ENCODE assay signal across 29 cellular contexts in genomic region chr22:49510718-49511117, GRCh38.
DNase-seq lines count a peak whose midpoint lies in the region; ATAC-seq and TF ChIP-seq lines count a peak whose summit lies in the region.
"Had no signal": no experiment of that assay in that cellular context is flagged by ENCODE, and none has a peak within 500 bp of the region (broad histone marks: within the 10 kb centered on the region; RNA-seq: fewer than 3 reads in every experiment).

No MANE protein-coding gene starts in this region.

- H3K4me2 ChIP-seq in OCI-LY1 (ENCODE audit: low read length): no peak overlapping the region
- H3K4me2 ChIP-seq: smooth muscle cell had no signal

- peaks cover 12% of the 10 kb centered on the region for H3K4me1 Mint-ChIP-seq in activated naive CD4-positive, alpha-beta T cell treated with anti-CD3 and anti-CD28 coated beads, Interleukin-2, amount 10 ng/mL, durations not matched to agents 7 days and 5 days
- H3K4me1 Mint-ChIP-seq in activated naive CD8-positive, alpha-beta T cell treated with anti-CD3 and anti-CD28 coated beads for 36 hours: peaks cover 6% of the 10 kb centered on the region
- H3K4me1 Mint-ChIP-seq in natural killer cell treated with Interleukin-12 subunit alpha and Interleukin-12 subunit beta and Interleukin-15 and Interleukin-18, amount 100 ng/mL, for 72 hours (ENCODE audit: low read depth in 2 of 2): peaks cover 15 to 19% of the 10 kb centered on the region in 2 donors

- H2AFZ ChIP-seq in OCI-LY1 (ENCODE audit: low read length): peak overlapping the region; percentile 7; the same call in 1 of the 2 replicates

- peaks cover 21% of the 10 kb centered on the region for H3K9me3 Mint-ChIP-seq in activated naive CD4-positive, alpha-beta T cell treated with anti-CD3 and anti-CD28 coated beads, Interleukin-2, amount 10 ng/mL, durations not matched to agents 7 days and 5 days
- H3K9me3 Mint-ChIP-seq in activated naive CD8-positive, alpha-beta T cell treated with anti-CD3 and anti-CD28 coated beads for 36 hours: peaks cover 19% of the 10 kb centered on the region
- no peaks in the 10 kb centered on the region for H3K9me3 Mint-ChIP-seq in natural killer cell treated with Interleukin-12 subunit alpha and Interleukin-12 subunit beta and Interleukin-15 and Interleukin-18, amount 100 ng/mL, for 72 hours

- H3K9me3 ChIP-seq in OCI-LY1 (ENCODE audit: low read length) (peaks cover 20% of the 10 kb centered on the region), BE2C (no peaks in the 10 kb centered on the region)
- H3K9me3 ChIP-seq: MG63, ovary had no signal

- no peak overlapping the region for H3K27ac ChIP-seq in OCI-LY1 (ENCODE audit: low read depth, low read length, poor library complexity, severe bottlenecking)
- H3K27ac ChIP-seq: brain microvascular endothelial cell, epithelial cell of prostate, ovary, SK-N-MC, upper lobe of right lung had no signal

- no peaks in the 10 kb centered on the region for H3K9me2 ChIP-seq in OCI-LY1 (ENCODE audit: low read depth, low read length)

- no peaks in the 10 kb centered on the region for H3K27me3 ChIP-seq in OCI-LY1 (ENCODE audit: insufficient read depth, low read length)
- H3K27me3 ChIP-seq in BE2C: no peaks in the 10 kb centered on the region
- H3K27me3 ChIP-seq: brain microvascular endothelial cell, MG63, ovary, upper lobe of right lung had no signal

- peak overlapping the region; percentile 88 for H3K27ac Mint-ChIP-seq in activated naive CD4-positive, alpha-beta T cell treated with anti-CD3 and anti-CD28 coated beads, Interleukin-2, amount 10 ng/mL, durations not matched to agents 7 days and 5 days
- H3K27ac Mint-ChIP-seq in activated naive CD8-positive, alpha-beta T cell treated with anti-CD3 and anti-CD28 coated beads for 36 hours: peak overlapping the region; percentile 87
- peak overlapping the region; percentile 85 to 97 for H3K27ac Mint-ChIP-seq in natural killer cell treated with Interleukin-12 subunit alpha and Interleukin-12 subunit beta and Interleukin-15 and Interleukin-18, amount 100 ng/mL, for 72 hours

- H4K20me1 ChIP-seq in OCI-LY1 (ENCODE audit: insufficient read depth, low read length): no peaks in the 10 kb centered on the region

- H3K27me3 Mint-ChIP-seq in activated naive CD4-positive, alpha-beta T cell treated with anti-CD3 and anti-CD28 coated beads, Interleukin-2, amount 10 ng/mL, durations not matched to agents 7 days and 5 days: no peaks in the 10 kb centered on the region
- H3K27me3 Mint-ChIP-seq in activated naive CD8-positive, alpha-beta T cell treated with anti-CD3 and anti-CD28 coated beads for 36 hours: no peaks in the 10 kb centered on the region
- H3K27me3 Mint-ChIP-seq in natural killer cell treated with Interleukin-12 subunit alpha and Interleukin-12 subunit beta and Interleukin-15 and Interleukin-18, amount 100 ng/mL, for 72 hours: no peaks in the 10 kb centered on the region
- H3K27me3 Mint-ChIP-seq: activated CD4-positive, alpha-beta T cell treated with anti-CD3 and anti-CD28 coated beads, Interleukin-2, amount 10 ng/mL, durations not matched to agents 24 days and 14 days had no signal

- no peaks in the 10 kb centered on the region for H3K79me2 ChIP-seq in OCI-LY1 (ENCODE audit: insufficient read depth, low read length)

- intact Hi-C loops in sciatic nerve (cut with DNase I): no loop called here

- no peak overlapping the region for H3K4me3 Mint-ChIP-seq in activated naive CD4-positive, alpha-beta T cell treated with anti-CD3 and anti-CD28 coated beads, Interleukin-2, amount 10 ng/mL, durations not matched to agents 7 days and 5 days
- H3K4me3 Mint-ChIP-seq in activated naive CD8-positive, alpha-beta T cell treated with anti-CD3 and anti-CD28 coated beads for 36 hours: no peak overlapping the region
- peak overlapping the region; percentile 53 for H3K4me3 Mint-ChIP-seq in natural killer cell treated with Interleukin-12 subunit alpha and Interleukin-12 subunit beta and Interleukin-15 and Interleukin-18, amount 100 ng/mL, for 72 hours
- H3K4me3 Mint-ChIP-seq: activated CD4-positive, alpha-beta T cell treated with anti-CD3 and anti-CD28 coated beads, Interleukin-2, amount 10 ng/mL, durations not matched to agents 24 days and 14 days had no signal

- no peak for ATAC-seq in natural killer cell treated with Interleukin-12 subunit alpha and Interleukin-12 subunit beta and Interleukin-15 and Interleukin-18, amount 100 ng/mL, for 72 hours
- ATAC-seq in sciatic nerve: no peak
- ATAC-seq in HG03439 (IDR thresholded peaks at IDR 0.05; ENCODE audit: unreplicated experiment): no peak
- ATAC-seq: left ventricle myocardium superior, upper lobe of right lung had no signal

- TF ChIP-seq CTCF in OCI-LY1 (IDR thresholded peaks at IDR 0.05; ENCODE audit: low read length) (no peak), BE2C (IDR thresholded peaks at IDR 0.05; ENCODE audit: low read depth, low read length) (no peak)

- DNase-seq in activated naive CD4-positive, alpha-beta T cell treated with anti-CD3 and anti-CD28 coated beads, Interleukin-2, amount 10 ng/mL, durations not matched to agents 7 days and 5 days: no peak
- DNase-seq in activated naive CD4-positive, alpha-beta T cell treated with anti-CD3 and anti-CD28 coated beads, Interleukin-2, amount 50 U/mL, for 16 hours: no peak
- DNase-seq in activated naive CD8-positive, alpha-beta T cell treated with anti-CD3 and anti-CD28 coated beads for 36 hours: no peak
- no peak for DNase-seq in natural killer cell treated with Interleukin-12 subunit alpha and Interleukin-12 subunit beta and Interleukin-15 and Interleukin-18, amount 100 ng/mL, for 72 hours (ENCODE audit: low spot score)
- no peak for DNase-seq in sciatic nerve (ENCODE audit: low spot score)
- no peak for DNase-seq in BE2C
- DNase-seq: activated CD4-positive, alpha-beta T cell treated with anti-CD3 and anti-CD28 coated beads, Interleukin-2, amount 10 ng/mL, durations not matched to agents 24 days and 14 days; activated effector memory CD4-positive, alpha-beta T cell treated with Interleukin-2 at 50 U/mL for 16 hours; amniotic stem cell; brain microvascular endothelial cell; Calu3; DMS79 treated with DMSO at 0.1 percent for 48 hours; effector CD4-positive, alpha-beta T cell; KBM-7; left ventricle myocardium superior; MG63; NCI-H1417; NCI-H2081; NCI-H345; NCI-H774; ovary; RPMI8226; stimulated activated CD4-positive, alpha-beta T cell treated with anti-CD3 and anti-CD28 coated beads, Interleukin-1b, Interleukin-23, amount 100 ng/mL, for 48 hours; upper lobe of right lung had no signal

- H3K36me3 ChIP-seq in OCI-LY1 (ENCODE audit: insufficient read depth, low read length) (peaks cover 10% of the 10 kb centered on the region), BE2C (no peaks in the 10 kb centered on the region)
- H3K36me3 ChIP-seq: brain microvascular endothelial cell, MG63, ovary, upper lobe of right lung had no signal

- H3K9ac ChIP-seq in OCI-LY1 (ENCODE audit: low read length): no peak overlapping the region

- no peaks in the 10 kb centered on the region for H3F3A ChIP-seq in OCI-LY1 (ENCODE audit: insufficient read depth, low read length)

- peaks cover 16% of the 10 kb centered on the region for H3K36me3 Mint-ChIP-seq in activated naive CD4-positive, alpha-beta T cell treated with anti-CD3 and anti-CD28 coated beads, Interleukin-2, amount 10 ng/mL, durations not matched to agents 7 days and 5 days
- peaks cover 16% of the 10 kb centered on the region for H3K36me3 Mint-ChIP-seq in activated naive CD8-positive, alpha-beta T cell treated with anti-CD3 and anti-CD28 coated beads for 36 hours
- peaks cover 8% of the 10 kb centered on the region for H3K36me3 Mint-ChIP-seq in natural killer cell treated with Interleukin-12 subunit alpha and Interleukin-12 subunit beta and Interleukin-15 and Interleukin-18, amount 100 ng/mL, for 72 hours

- H3K4me1 ChIP-seq in OCI-LY1 (ENCODE audit: insufficient read depth, low read length, severe bottlenecking): peaks cover 22% of the 10 kb centered on the region
- H3K4me1 ChIP-seq in BE2C: no peaks in the 10 kb centered on the region
- H3K4me1 ChIP-seq: upper lobe of right lung had no signal

- H3K4me3 ChIP-seq in OCI-LY1 (ENCODE audit: low read depth, low read length, poor library complexity, severe bottlenecking): no peak overlapping the region
- no peak overlapping the region for H3K4me3 ChIP-seq in BE2C (ENCODE audit: low read depth, low read length)
- H3K4me3 ChIP-seq: MG63, ovary, SK-N-MC, smooth muscle cell, upper lobe of right lung had no signal

- CTCF ChIA-PET in activated naive CD4-positive, alpha-beta T cell treated with anti-CD3 and anti-CD28 coated beads, Interleukin-2, amount 10 ng/mL, durations not matched to agents 7 days and 5 days (lab: Charles Lee): no interaction called here
